Comparison of ENCODE assay signal across 25 cellular contexts in genomic region chr3:39133093-39133490, GRCh38. TPM values are rescaled to one million over a fixed set of nuclear protein-coding genes. Genes with fewer than 3 reads are reported as not detected.
DNase-seq lines count a peak whose midpoint lies in the region; ATAC-seq and TF ChIP-seq lines count a peak whose summit lies in the region.
"Had no signal": no experiment of that assay in that cellular context is flagged by ENCODE, and none has a peak within 500 bp of the region (broad histone marks: within the 10 kb centered on the region; RNA-seq: fewer than 3 reads in every experiment).

No MANE protein-coding gene starts in this region.

- TF ChIP-seq CTCF in esophagus squamous epithelium (IDR thresholded peaks at IDR 0.05): no peak
- TF ChIP-seq CTCF in sigmoid colon (IDR thresholded peaks at IDR 0.05): no peak
- no peak for TF ChIP-seq CTCF in GM10266 (IDR thresholded peaks at IDR 0.05; ENCODE audit: control insufficient read depth, insufficient read depth, low read depth, missing control alignments)

- peaks cover 0 to 65% (median 0%) of the 10 kb centered on the region in 3 donors for H3K4me1 ChIP-seq in esophagus squamous epithelium
- no peaks in the 10 kb centered on the region for H3K4me1 ChIP-seq in sigmoid colon
- H3K4me1 ChIP-seq: SJSA1 had no signal

- no peak overlapping the region for H3K4me3 ChIP-seq in esophagus squamous epithelium
- H3K4me3 ChIP-seq in sigmoid colon: no peak overlapping the region
- H3K4me3 ChIP-seq: BLaER1 treated with 17β-estradiol and CSF1 and Interleukin-3, amounts not matched to agents 10 nM and 100 nM; SJSA1 had no signal

- TF ChIP-seq EP300 in sigmoid colon (IDR thresholded peaks at IDR 0.05): no peak

- H3K27ac ChIP-seq in esophagus squamous epithelium: peak overlapping the region in 3 of 4 donors; percentile 7 to 79 (median 32)
- no peak overlapping the region for H3K27ac ChIP-seq in sigmoid colon
- H3K27ac ChIP-seq: BLaER1 treated with 17β-estradiol and CSF1 and Interleukin-3, amounts not matched to agents 10 nM and 100 nM; SJSA1 had no signal

- H3K36me3 ChIP-seq in esophagus squamous epithelium (peaks cover 0 to 20% (median 0%) of the 10 kb centered on the region in 3 donors), sigmoid colon (peaks cover 0 to 4% (median 0%) of the 10 kb centered on the region in 4 donors)
- H3K36me3 ChIP-seq: SJSA1 had no signal

- peak overlapping the region; percentile 73 for H3K27ac Mint-ChIP-seq in T-helper 17 cell
- H3K27ac Mint-ChIP-seq: CD8-positive, alpha-beta T cell had no signal

- H3K9me3 ChIP-seq in T-helper 17 cell (ENCODE audit: control insufficient read depth, low read length, poor library complexity, severe bottlenecking) (no peaks in the 10 kb centered on the region), esophagus squamous epithelium (no peaks in the 10 kb centered on the region), sigmoid colon (no peaks in the 10 kb centered on the region)
- H3K9me3 ChIP-seq: BLaER1 treated with 17β-estradiol and CSF1 and Interleukin-3, amounts not matched to agents 10 nM and 100 nM; SJSA1 had no signal

- peaks cover 2% of the 10 kb centered on the region for H3K36me3 Mint-ChIP-seq in T-helper 17 cell (ENCODE audit: low read depth)
- H3K36me3 Mint-ChIP-seq: CD8-positive, alpha-beta T cell had no signal

- TF ChIP-seq POLR2A in esophagus squamous epithelium (IDR thresholded peaks at IDR 0.05) (no peak), sigmoid colon (IDR thresholded peaks at IDR 0.05) (no peak)

- intact Hi-C loops in esophagus squamous epithelium (cut with DNase I): no loop called here
- intact Hi-C loops in sigmoid colon (cut with DNase I): no loop called here

- DNase-seq in activated CD4-positive, CD25-positive, alpha-beta regulatory T cell treated with anti-CD3 and anti-CD28 coated beads, Interleukin-2, amount 50 U/mL, for 72 hours: peak; percentile 12
- DNase-seq in activated CD4-positive, CD25-positive, alpha-beta regulatory T cell (lab: John Stamatoyannopoulos, UW): no peak
- DNase-seq in T-helper 17 cell (no peak), esophagus squamous epithelium (lab: John Stamatoyannopoulos, UW) (no peak), sigmoid colon (peak; percentile 24), GM10266 (ENCODE audit: extremely low spot score) (no peak)
- DNase-seq: 8988T; CD8-positive, alpha-beta T cell; DND-41; GOT3; Karpas-422; MV-4-11; NCI-H1105 treated with DMSO at 0.1 percent for 48 hours; NCI-H1694; NCI-H2081; NCI-H2171; NCI-H345; NCI-H524; NCI-H774 had no signal

- WGBS in esophagus squamous epithelium, 2 donors: 80 to 100% methylated on average over 1 of the region's 1 CpG
- 92 to 98% methylated on average over 1 of the region's 1 CpG for whole genome bisulfite sequencing in sigmoid colon, 2 donors

- ATAC-seq in T-helper 17 cell (no peak), HG02571 (IDR thresholded peaks at IDR 0.05; ENCODE audit: unreplicated experiment) (no peak), GM18907 (IDR thresholded peaks at IDR 0.05; ENCODE audit: unreplicated experiment) (no peak)
- ATAC-seq: CD8-positive, alpha-beta T cell; HCT116; Right ventricle myocardium inferior had no signal

- no peak overlapping the region for H3K4me3 Mint-ChIP-seq in T-helper 17 cell
- H3K4me3 Mint-ChIP-seq: CD8-positive, alpha-beta T cell had no signal

- H3K27me3 Mint-ChIP-seq in T-helper 17 cell: no peaks in the 10 kb centered on the region

- H3K4me1 Mint-ChIP-seq in T-helper 17 cell: peaks cover 34% of the 10 kb centered on the region

- H3K27me3 ChIP-seq in esophagus squamous epithelium (no peaks in the 10 kb centered on the region), sigmoid colon (no peaks in the 10 kb centered on the region)
- H3K27me3 ChIP-seq: BLaER1 treated with 17β-estradiol and CSF1 and Interleukin-3, amounts not matched to agents 10 nM and 100 nM; SJSA1 had no signal

RNA-seq across cellular contexts. Expression of gene CSRNP1, which starts 20.3 kb away (rescaled TPM):
- total RNA-seq in T-helper 17 cell (100 to 1,000 TPM; 356 to 408 TPM), esophagus squamous epithelium (10 to 100 TPM; 11.9 to 35.6 (median 19.7) TPM), sigmoid colon (100 to 1,000 TPM in 1 of 4 donors, 10 to 100 TPM in 3; 12.8 to 135 (median 21.9) TPM)
- 10 to 100 TPM; 15.6 to 26.7 (median 16.9) TPM for polyA plus RNA-seq in sigmoid colon

RNA-seq across cellular contexts. Expression of gene TTC21A, which starts 25.6 kb away (rescaled TPM):
- 10 to 100 TPM in 1 of 2 donors, 1 to 10 TPM in 1; 3.5 to 12.3 TPM for total RNA-seq in T-helper 17 cell
- total RNA-seq in esophagus squamous epithelium: 1 to 10 TPM; 1.6 to 2.9 (median 2.5) TPM
- 1 to 10 TPM; 2.9 to 7.1 (median 4.4) TPM for total RNA-seq in sigmoid colon
- polyA plus RNA-seq in sigmoid colon: 1 to 10 TPM in 2 of 3 donors, under 1 TPM in 1; 0.60 to 6.0 (median 2.8) TPM

RNA-seq across cellular contexts. Expression of gene GORASP1, which starts 25.7 kb away (rescaled TPM):
- total RNA-seq in T-helper 17 cell (10 to 100 TPM; 29.2 to 40.1 TPM), esophagus squamous epithelium (100 to 1,000 TPM in 1 of 4 donors, 10 to 100 TPM in 3; 26.4 to 102 (median 43.8) TPM), sigmoid colon (10 to 100 TPM; 43.5 to 49.9 (median 48.9) TPM)
- polyA plus RNA-seq in sigmoid colon: 10 to 100 TPM; 35.4 to 54.5 (median 40.7) TPM

RNA-seq across cellular contexts. Expression of gene XIRP1, which starts 59.3 kb away (rescaled TPM):
- total RNA-seq in T-helper 17 cell (not detected), esophagus squamous epithelium (under 1 TPM in 2 of 4 donors, not detected in 2; 0.18 to 0.19 TPM), sigmoid colon (under 1 TPM in 1 of 4 donors, not detected in 3; 0.54 TPM)
- polyA plus RNA-seq in sigmoid colon: 1 to 10 TPM in 1 of 3 donors, under 1 TPM in 2; 0.25 to 1.2 (median 0.69) TPM
- total RNA-seq: CD8-positive, alpha-beta T cell had no signal

Comparison
In these comparisons a context has a peak if more than half of its experiments do, and no peak if none do; other contexts are left out.
1. DNase-seq: peak in activated CD4-positive, CD25-positive, alpha-beta regulatory T cell treated with anti-CD3 and anti-CD28 coated beads, Interleukin-2, amount 50 U/mL, for 72 hours (single experiment) and sigmoid colon (single experiment); none in activated CD4-positive, CD25-positive, alpha-beta regulatory T cell (0 of 4), T-helper 17 cell (0 of 3), esophagus squamous epithelium (single experiment) and GM10266 (single experiment).
2. H3K27ac ChIP-seq: peak in esophagus squamous epithelium (3 of 4); none in sigmoid colon (0 of 4).